In genomic region chr5:141969783-141970741, GRCh38 we compare ENCODE assay signal across 8 cellular contexts. TPM values are rescaled to one million over a fixed set of nuclear protein-coding genes. Genes with fewer than 3 reads are reported as not detected.
DNase-seq lines count a peak whose midpoint lies in the region; ATAC-seq and TF ChIP-seq lines count a peak whose summit lies in the region.

No MANE protein-coding gene starts in this region.

- H3K9ac ChIP-seq in DND-41 (ENCODE audit: low read depth, low read length): peak overlapping the region; percentile 98

- peak overlapping the region; percentile 91 for H3K4me2 ChIP-seq in DND-41 (ENCODE audit: insufficient read depth, low read length)

- H3K36me3 ChIP-seq in DND-41 (ENCODE audit: insufficient read depth, low read length): peaks cover 34% of the 10 kb centered on the region

- no peak for TF ChIP-seq CTCF in DND-41 (IDR thresholded peaks at IDR 0.05; ENCODE audit: borderline replicate concordance, extremely low read depth, low read length, poor library complexity, severe bottlenecking)
- TF ChIP-seq CTCF in foreskin fibroblast (IDR thresholded peaks at IDR 0.05; ENCODE audit: low read depth, low read length): no peak
- TF ChIP-seq CTCF in retinal pigment epithelial cell (conservative IDR thresholded peaks at IDR 0.05; ENCODE audit: low read depth, low read length): no peak

- H3K4me3 ChIP-seq in DND-41 (ENCODE audit: low read depth in 1 of 2, low read length in 2 of 2) (peak overlapping the region; percentile 92 to 94), foreskin fibroblast (ENCODE audit: low read depth in 1 of 2, low read length in 2 of 2) (peak overlapping the region; percentile 66 to 75), retinal pigment epithelial cell (ENCODE audit: low read length) (peak overlapping the region; percentile 60)

- H3K27ac ChIP-seq in DND-41 (ENCODE audit: low read length): peak overlapping the region; percentile 97

- H3K27me3 ChIP-seq in DND-41 (ENCODE audit: insufficient read depth, low read length, poor library complexity): no peaks in the 10 kb centered on the region

- no peaks in the 10 kb centered on the region for H3K27me3 Mint-ChIP-seq in T-helper 17 cell

- H2AFZ ChIP-seq in DND-41 (ENCODE audit: low read depth, low read length): peak overlapping the region; percentile 93

- H3K4me3 Mint-ChIP-seq in T-helper 17 cell: peak overlapping the region; percentile 98

- DNase-seq in DND-41: peak; percentile 24
- DNase-seq in T-helper 17 cell: no peak
- DNase-seq in foreskin fibroblast: peak in 1 of 2 donors; percentile 30
- DNase-seq in retinal pigment epithelial cell (ENCODE audit: low read depth): no peak
- DNase-seq in D341Med (ENCODE audit: low spot score): no peak
- DNase-seq in NCI-H774 (lab: John Stamatoyannopoulos, UW): no peak

- peaks cover 34% of the 10 kb centered on the region for H3K4me1 Mint-ChIP-seq in T-helper 17 cell

- peaks cover 40% of the 10 kb centered on the region for H3K79me2 ChIP-seq in DND-41 (ENCODE audit: insufficient read depth, low read length)

- H4K20me1 ChIP-seq in DND-41 (ENCODE audit: insufficient read depth, low read length): no peaks in the 10 kb centered on the region

- peak overlapping the region; percentile 96 for H3K27ac Mint-ChIP-seq in T-helper 17 cell

- no peaks in the 10 kb centered on the region for H3K9me3 ChIP-seq in DND-41 (ENCODE audit: insufficient read depth, low read length, severe bottlenecking)
- no peaks in the 10 kb centered on the region for H3K9me3 ChIP-seq in T-helper 17 cell (ENCODE audit: control insufficient read depth, low read length, poor library complexity, severe bottlenecking)

- peaks cover 5% of the 10 kb centered on the region for H3K36me3 Mint-ChIP-seq in T-helper 17 cell (ENCODE audit: low read depth)

- peaks cover 23% of the 10 kb centered on the region for H3K4me1 ChIP-seq in DND-41 (ENCODE audit: insufficient read depth, low read length)

- ATAC-seq in DND-41 (ENCODE audit: insufficient read depth, low read depth): no peak
- ATAC-seq in GM19468 (IDR thresholded peaks at IDR 0.05; ENCODE audit: extremely low read depth, unreplicated experiment): peak; percentile 53
- peak; percentile 47 for ATAC-seq in HG03520 (IDR thresholded peaks at IDR 0.05; ENCODE audit: unreplicated experiment)
- no peak for ATAC-seq in T-helper 17 cell

RNA-seq across cellular contexts. Expression of gene RNF14, which starts 1.2 kb away (rescaled TPM):
- total RNA-seq in T-helper 17 cell: 10 to 100 TPM; 16.5 to 18.7 TPM

RNA-seq across cellular contexts. Expression of gene PCDH12, which starts 12.1 kb away (rescaled TPM):
- total RNA-seq in T-helper 17 cell: under 1 TPM; 0.05 to 0.15 TPM

RNA-seq across cellular contexts. Expression of gene GNPDA1, which starts 42.8 kb away (rescaled TPM):
- total RNA-seq in T-helper 17 cell: 10 to 100 TPM in 1 of 2 donors, 1 to 10 TPM in 1; 9.5 to 13.2 TPM

RNA-seq across cellular contexts. Expression of gene DELE1, which starts 46.4 kb away (rescaled TPM):
- total RNA-seq in T-helper 17 cell: 10 to 100 TPM; 76.6 to 86.7 TPM

Comparison
In these comparisons a context has a peak if more than half of its experiments do, and no peak if none do; other contexts are left out.
1. ATAC-seq: peak in GM19468 (single experiment) and HG03520 (single experiment); none in DND-41 (single experiment) and T-helper 17 cell (single experiment).
2. Peak in every context shown above with its lines, with median percentiles within 50 percentile points of each other: H3K4me3 ChIP-seq.